ENCODE assay signal across 18 cellular contexts in genomic region chr2:239145106-239145505, GRCh38.
A peak's percentile ranks its signal among the peaks of the same experiment; 100 is the strongest.
DNase-seq lines count a peak whose midpoint lies in the region; ATAC-seq, FAIRE-seq and TF ChIP-seq lines count a peak whose summit lies in the region.
"Had no signal": no experiment of that assay in that cellular context is flagged by ENCODE, and none has a peak within 500 bp of the region (broad histone marks: within the 10 kb centered on the region; RNA-seq: fewer than 3 reads in every experiment).

No MANE protein-coding gene starts in this region.

- no peak overlapping the region for H3K9ac ChIP-seq in astrocyte (ENCODE audit: low read length)

- H2AFZ ChIP-seq in astrocyte (ENCODE audit: low read depth, low read length): no peak overlapping the region

- DNase-seq in H7 (peak; percentile 73), astrocyte (ENCODE audit: low read depth) (no peak), iPS-NIHi11 (ENCODE audit: low spot score) (peak; percentile 45), NCI-H1417 treated with DMSO at 0.1 percent for 48 hours (lab: John Stamatoyannopoulos, UW) (no peak), esophagus muscularis mucosa (ENCODE audit: extremely low spot score) (no peak), head of caudate nucleus (no peak)
- DNase-seq: ACHN, DMS79 treated with DMSO at 0.1 percent for 48 hours, KBM-7, NCI-H1105 treated with DMSO at 0.1 percent for 48 hours, NCI-H1694 treated with DMSO at 0.1 percent for 48 hours, NCI-H2107, NCI-H2227 treated with DMSO at 0.1 percent for 48 hours, NCI-H510A treated with DMSO at 0.1 percent for 48 hours, SHP77 had no signal

- H3K27me3 Mint-ChIP-seq in astrocyte (ENCODE audit: low read depth, unreplicated experiment): peaks cover 4% of the 10 kb centered on the region

- H3K27me3 ChIP-seq in H7 (ENCODE audit: control insufficient read depth, insufficient read depth, low read length) (no peaks in the 10 kb centered on the region), astrocyte (ENCODE audit: insufficient read depth, low read length) (no peaks in the 10 kb centered on the region), esophagus muscularis mucosa (no peaks in the 10 kb centered on the region)

- no peaks in the 10 kb centered on the region for H3K4me1 Mint-ChIP-seq in astrocyte (ENCODE audit: low read depth, unreplicated experiment)
- H3K4me1 Mint-ChIP-seq: CD14-positive monocyte had no signal

- H4K20me1 ChIP-seq in astrocyte (ENCODE audit: insufficient read depth, low read length): no peaks in the 10 kb centered on the region

- no peak for TF ChIP-seq POLR2A in esophagus muscularis mucosa (IDR thresholded peaks at IDR 0.05; ENCODE audit: low read depth)

- no peak overlapping the region for H3K4me2 ChIP-seq in astrocyte (ENCODE audit: low read length)

- TF ChIP-seq CTCF in astrocyte (IDR thresholded peaks at IDR 0.05; ENCODE audit: insufficient read depth, low read depth, low read length): no peak
- no peak for TF ChIP-seq CTCF in esophagus muscularis mucosa (IDR thresholded peaks at IDR 0.05)

- H3K4me1 ChIP-seq in astrocyte (ENCODE audit: insufficient read depth, low read length): peaks cover 5% of the 10 kb centered on the region
- peaks cover 0 to 25% (median 13%) of the 10 kb centered on the region in 4 donors for H3K4me1 ChIP-seq in esophagus muscularis mucosa

- no peak overlapping the region for H3K4me3 Mint-ChIP-seq in astrocyte (ENCODE audit: unreplicated experiment)
- H3K4me3 Mint-ChIP-seq: CD14-positive monocyte had no signal

- H3K36me3 Mint-ChIP-seq in astrocyte (ENCODE audit: low read depth, unreplicated experiment): peaks cover 5% of the 10 kb centered on the region

- ATAC-seq in GM21528 (IDR thresholded peaks at IDR 0.05; ENCODE audit: low FRiP score, unreplicated experiment): no peak

- intact Hi-C loops in esophagus muscularis mucosa (cut with DNase I): loop anchor here (10.0 kb wide), 1 partner anchor 250 kb away; no protein-coding TSS in a partner anchor
- intact Hi-C loops in head of caudate nucleus (cut with DNase I): no loop called here

- TF ChIP-seq EP300 in esophagus muscularis mucosa (IDR thresholded peaks at IDR 0.05): no peak

- peak overlapping the region; percentile 26 for H3K27ac Mint-ChIP-seq in astrocyte (ENCODE audit: unreplicated experiment)

- WGBS in esophagus muscularis mucosa: 95% methylated on average over 11 of the region's 15 CpGs

- H3K27ac ChIP-seq in astrocyte (ENCODE audit: low read depth, low read length) (no peak overlapping the region), esophagus muscularis mucosa (replicated peaks in 1 of 4) (no peak overlapping the region)
- H3K27ac ChIP-seq: SK-N-MC had no signal

- no peak overlapping the region for H3K4me3 ChIP-seq in H7 (ENCODE audit: insufficient read depth, low read depth, low read length)
- no peak overlapping the region for H3K4me3 ChIP-seq in astrocyte (ENCODE audit: insufficient read depth, low read depth, low read length)
- no peak overlapping the region for H3K4me3 ChIP-seq in esophagus muscularis mucosa
- H3K4me3 ChIP-seq: SK-N-MC had no signal

- no peak for FAIRE-seq in astrocyte (lab: Jason Lieb, UNC)

- no peaks in the 10 kb centered on the region for H3K9me3 ChIP-seq in astrocyte (ENCODE audit: insufficient read depth, low read depth, low read length)
- no peaks in the 10 kb centered on the region for H3K9me3 ChIP-seq in esophagus muscularis mucosa

- H3K9me3 Mint-ChIP-seq in astrocyte (ENCODE audit: unreplicated experiment): no peaks in the 10 kb centered on the region
- H3K9me3 Mint-ChIP-seq: CD14-positive monocyte had no signal

- no peaks in the 10 kb centered on the region for H3K79me2 ChIP-seq in astrocyte (ENCODE audit: insufficient read depth, low read length)

- peaks cover 1% of the 10 kb centered on the region for H3K36me3 ChIP-seq in H7 (replicated peaks; ENCODE audit: control insufficient read depth, insufficient read depth, low read length)
- H3K36me3 ChIP-seq in astrocyte (ENCODE audit: insufficient read depth, low read length): no peaks in the 10 kb centered on the region
- H3K36me3 ChIP-seq in esophagus muscularis mucosa: peaks cover 25 to 96% (median 83%) of the 10 kb centered on the region in 4 donors

Comparison
In these comparisons a context has a peak if more than half of its experiments do, and no peak if none do; other contexts are left out.
1. DNase-seq: peak in H7 (single experiment) and iPS-NIHi11 (single experiment); none in astrocyte (single experiment), NCI-H1417 treated with DMSO at 0.1 percent for 48 hours (single experiment), esophagus muscularis mucosa (single experiment) and head of caudate nucleus (0 of 42).